ENCODE assay signal across 1 cellular context in genomic region chr1:44945992-44946391, GRCh38.
TF ChIP-seq lines count a peak whose summit lies in the region.

No MANE protein-coding gene starts in this region.

TF ChIP-seq in K562, 482 proteins besides CTCF, POLR2A, EP300 and RAD21 (continued from another document):
- no peak for TF ChIP-seq BRD9 (IDR thresholded peaks at IDR 0.05; ENCODE audit: low read depth, partially characterized antibody)
- TF ChIP-seq ZNF668 (CRISPR knock-in tag; IDR thresholded peaks at IDR 0.05), result no peak
- TF ChIP-seq KAT8 (IDR thresholded peaks at IDR 0.05; ENCODE audit: low read depth), result no peak
- TF ChIP-seq ZBTB49 (CRISPR knock-in tag; IDR thresholded peaks at IDR 0.05; ENCODE audit: borderline replicate concordance), result peak; percentile 45; the same call in 1 of the 2 replicates
